Comparison of ENCODE assay signal across 8 cellular contexts in genomic region chr1:32291145-32291707, GRCh38. TPM values are rescaled to one million over a fixed set of nuclear protein-coding genes. Genes with fewer than 3 reads are reported as not detected.
DNase-seq lines count a peak whose midpoint lies in the region; ATAC-seq and TF ChIP-seq lines count a peak whose summit lies in the region.

No MANE protein-coding gene starts in this region.

- H3K27ac Mint-ChIP-seq in endodermal cell (peak overlapping the region; percentile 62), neural crest cell (ENCODE audit: unreplicated experiment) (peak overlapping the region; percentile 25)

- H3K36me3 ChIP-seq in GM23248 (ENCODE audit: low read depth): no peaks in the 10 kb centered on the region
- peaks cover 4% of the 10 kb centered on the region; the same call in 1 of the 2 replicates for H3K36me3 ChIP-seq in PC-3 (ENCODE audit: low read depth, low read length)
- H3K36me3 ChIP-seq in endodermal cell (ENCODE audit: control insufficient read depth, insufficient read depth, low read length): no peaks in the 10 kb centered on the region

- in situ Hi-C loops in GM23248 (cut with MboI): no loop called here

- H3K9me3 ChIP-seq in GM23248 (ENCODE audit: low read depth): no peaks in the 10 kb centered on the region
- H3K9me3 ChIP-seq in PC-3 (ENCODE audit: low read length): no peaks in the 10 kb centered on the region
- no peaks in the 10 kb centered on the region for H3K9me3 ChIP-seq in endodermal cell (ENCODE audit: control insufficient read depth, low read length)

- H3K9me3 Mint-ChIP-seq in endodermal cell (no peaks in the 10 kb centered on the region), neural crest cell (no peaks in the 10 kb centered on the region)

- H3F3A ChIP-seq in GM23248 (ENCODE audit: insufficient read depth) (peaks cover 14% of the 10 kb centered on the region), PC-3 (ENCODE audit: low read length, unreplicated experiment) (no peaks in the 10 kb centered on the region)

- H3K4me2 ChIP-seq in GM23248 (ENCODE audit: unreplicated experiment): peak overlapping the region; percentile 72
- peak overlapping the region; percentile 89 for H3K4me2 ChIP-seq in PC-3 (ENCODE audit: low read length)

- intact Hi-C loops in PC-3 (cut with micrococcal nuclease): loop anchor here (5.0 kb wide), 1 partner anchor 74 kb away; no protein-coding TSS in a partner anchor

- H3K27me3 ChIP-seq in GM23248 (replicated peaks; ENCODE audit: insufficient read depth): no peaks in the 10 kb centered on the region
- no peaks in the 10 kb centered on the region for H3K27me3 ChIP-seq in PC-3 (ENCODE audit: low read length)
- H3K27me3 ChIP-seq in endodermal cell (ENCODE audit: control insufficient read depth, insufficient read depth, low read length, poor library complexity, severe bottlenecking): no peaks in the 10 kb centered on the region

- peak overlapping the region; percentile 81 for H3K4me3 ChIP-seq in GM23248
- H3K4me3 ChIP-seq in PC-3 (ENCODE audit: low read length): peak overlapping the region; percentile 88
- H3K4me3 ChIP-seq in endodermal cell (ENCODE audit: low read length): peak overlapping the region; percentile 96

- H3K9me2 ChIP-seq in GM23248 (ENCODE audit: insufficient read depth) (no peaks in the 10 kb centered on the region), PC-3 (replicated peaks; ENCODE audit: low read length) (no peaks in the 10 kb centered on the region)

- WGBS in GM23248 (ENCODE audit: low coverage in 1 of 2, low lambda C conversion rate in 2 of 2, missing lambda C conversion rate in 2 of 2), 2 experiments: 59 to 61% methylated on average over 9 to 10 of the region's 10 CpGs
- 84 to 89% methylated on average over 8 to 10 of the region's 10 CpGs for WGBS in endodermal cell (ENCODE audit: insufficient coverage in 1 of 2, insufficient read length in 1 of 2), 2 experiments

- POLR2A ChIA-PET in PC-3 (lab: Charles Lee; ENCODE audit: unreplicated experiment): interaction anchor here (0.5 to 0.8 kb wide), 2 partner anchors 33 to 51 kb away, joined by 3 read pairs; no protein-coding TSS in a partner anchor
- POLR2A ChIA-PET in GM10248 (lab: Yijun Ruan, JAX): interaction anchor here (0.6 to 3.2 kb wide), 10 partner anchors 12 to 360 kb away, joined by 3 to 34 read pairs (median 4); partner anchors contain the start of genes MARCKSL1 and RBBP4

- CTCF ChIA-PET in PC-3 (lab: Charles Lee) (interaction anchor here (0.6 to 1.5 kb wide), 6 partner anchors 12 to 445 kb away, joined by 3 to 19 read pairs (median 6); no protein-coding TSS in a partner anchor), GM10248 (lab: Yijun Ruan, JAX) (interaction anchor here (0.8 to 2.5 kb wide), 10 partner anchors 11 to 74 kb away, joined by 3 to 14 read pairs (median 4); no protein-coding TSS in a partner anchor)

- H3K4me3 Mint-ChIP-seq in endodermal cell (peak overlapping the region; percentile 100), neural crest cell (peak overlapping the region; percentile 99)

- H3K4me1 ChIP-seq in GM23248 (ENCODE audit: insufficient read depth) (peaks cover 6% of the 10 kb centered on the region), PC-3 (ENCODE audit: insufficient read depth, low read length) (peaks cover 30% of the 10 kb centered on the region), endodermal cell (ENCODE audit: control insufficient read depth, insufficient read depth, low read length) (no peaks in the 10 kb centered on the region)

- peaks cover 43% of the 10 kb centered on the region for H3K79me2 ChIP-seq in GM23248 (ENCODE audit: insufficient read depth)
- peaks cover 42% of the 10 kb centered on the region for H3K79me2 ChIP-seq in PC-3 (ENCODE audit: low read length)

- peak; percentile 62 for ATAC-seq in PC-3
- ATAC-seq in HG03159 (IDR thresholded peaks at IDR 0.05; ENCODE audit: unreplicated experiment): no peak

- peak overlapping the region; percentile 94 for H2AFZ ChIP-seq in GM23248
- H2AFZ ChIP-seq in PC-3 (ENCODE audit: low read length): peak overlapping the region; percentile 89

- BruUV-seq in PC-3 (replicated peaks; lab: Mats Ljungman, UMichigan): TSS peak; percentile 94

- peak overlapping the region; percentile 64 for H3K27ac ChIP-seq in GM23248
- H3K27ac ChIP-seq in PC-3 (ENCODE audit: low read length): peak overlapping the region; percentile 81
- H3K27ac ChIP-seq in endodermal cell (ENCODE audit: low read depth, low read length): no peak overlapping the region

- peak overlapping the region; percentile 79 for H3K9ac ChIP-seq in GM23248
- peak overlapping the region; percentile 81 for H3K9ac ChIP-seq in PC-3 (ENCODE audit: low read length)
- no peak overlapping the region for H3K9ac ChIP-seq in endodermal cell (ENCODE audit: extremely low read depth, low read length, poor library complexity, severe bottlenecking)

- TF ChIP-seq CTCF in PC-3 (conservative IDR thresholded peaks at IDR 0.05; ENCODE audit: low read depth, low read length) (no peak), endodermal cell (conservative IDR thresholded peaks at IDR 0.05) (no peak), neural crest cell (conservative IDR thresholded peaks at IDR 0.05) (no peak), GM10248 (IDR thresholded peaks at IDR 0.05; ENCODE audit: control extremely low read depth, extremely low read depth, low read depth, missing control alignments) (no peak)

- H4K20me1 ChIP-seq in GM23248 (ENCODE audit: insufficient read depth) (no peaks in the 10 kb centered on the region), PC-3 (ENCODE audit: low read length) (no peaks in the 10 kb centered on the region)

- H3K4me1 Mint-ChIP-seq in endodermal cell (peaks cover 6% of the 10 kb centered on the region), neural crest cell (peaks cover 24% of the 10 kb centered on the region)

- peak; percentile 72 for DNase-seq in GM23248
- peak; percentile 81 for DNase-seq in PC-3
- no peak for DNase-seq in endodermal cell
- DNase-seq in neural crest cell (ENCODE audit: low read depth, low spot score): no peak
- DNase-seq in GM10248 (ENCODE audit: extremely low spot score): no peak
- DNase-seq in NCI-H1417 treated with DMSO at 0.1 percent for 48 hours (lab: John Stamatoyannopoulos, UW): no peak
- DNase-seq in activated CD4-positive, alpha-beta T cell treated with anti-CD3 and anti-CD28 coated beads, Interleukin-2, amount 50 U/mL, for 48 hours: no peak

- H3K27me3 Mint-ChIP-seq in endodermal cell (ENCODE audit: insufficient read depth) (no peaks in the 10 kb centered on the region), neural crest cell (ENCODE audit: low read depth) (no peaks in the 10 kb centered on the region)

- H3K36me3 Mint-ChIP-seq in endodermal cell (ENCODE audit: low read depth) (peaks cover 11% of the 10 kb centered on the region), neural crest cell (ENCODE audit: low read depth) (peaks cover 2% of the 10 kb centered on the region)

RNA-seq across cellular contexts. Expression of gene HDAC1, which starts 0.7 kb away (rescaled TPM):
- total RNA-seq in GM23248 (2014; rRNA removed; shearing (Covaris generic)): 52.5 and 58.5 TPM in 2 replicates
- polyA plus RNA-seq in GM23248 (2016; fragmentation: Nextera tagmentation; extraction: Ambion mirVana): 53.8 and 56.9 TPM in 2 replicates
- 182 and 184 TPM in 2 replicates for total RNA-seq in PC-3 (2014; rRNA removed)
- 100 to 1,000 TPM; 150 to 160 TPM for total RNA-seq in endodermal cell
- 97.1 TPM for polyA plus RNA-seq in endodermal cell (2013, experiment 1 of 2)
- polyA plus RNA-seq in endodermal cell (2013, experiment 2 of 2): 89.0 TPM
- total RNA-seq in neural crest cell: 128 and 130 TPM in 2 replicates

RNA-seq across cellular contexts. Expression of gene LCK, which starts 40.2 kb away (rescaled TPM):
- total RNA-seq in GM23248 (2014; rRNA removed; shearing (Covaris generic)): not detected in 2 replicates
- polyA plus RNA-seq in GM23248 (2016; fragmentation: Nextera tagmentation; extraction: Ambion mirVana): 0.24 TPM in 1 of 2 replicates, not detected in the other
- total RNA-seq in PC-3 (2014; rRNA removed) (3.6 and 4.3 TPM in 2 replicates), endodermal cell (1 to 10 TPM; 1.8 to 4.4 TPM), neural crest cell (not detected in 2 replicates)
- polyA plus RNA-seq in endodermal cell (2013, experiment 1 of 2): 1.8 TPM
- 0.33 TPM for polyA plus RNA-seq in endodermal cell (2013, experiment 2 of 2)

RNA-seq across cellular contexts. Expression of gene FAM167B, which starts 44.2 kb away (rescaled TPM):
- total RNA-seq in GM23248 (2014; rRNA removed; shearing (Covaris generic)): 3.0 and 4.2 TPM in 2 replicates
- 5.0 and 5.1 TPM in 2 replicates for polyA plus RNA-seq in GM23248 (2016; fragmentation: Nextera tagmentation; extraction: Ambion mirVana)
- total RNA-seq in PC-3 (2014; rRNA removed): 1.3 and 1.6 TPM in 2 replicates
- total RNA-seq in endodermal cell: 1 to 10 TPM; 1.1 to 2.9 TPM
- 1.5 TPM for polyA plus RNA-seq in endodermal cell (2013, experiment 1 of 2)
- polyA plus RNA-seq in endodermal cell (2013, experiment 2 of 2): 1.7 TPM
- total RNA-seq in neural crest cell: 0.66 and 1.5 TPM in 2 replicates

RNA-seq across cellular contexts. Expression of gene MARCKSL1, which starts 44.8 kb away (rescaled TPM):
- total RNA-seq in GM23248 (2014; rRNA removed; shearing (Covaris generic)): 13.5 and 16.6 TPM in 2 replicates
- polyA plus RNA-seq in GM23248 (2016; fragmentation: Nextera tagmentation; extraction: Ambion mirVana): 22.1 and 22.2 TPM in 2 replicates
- total RNA-seq in PC-3 (2014; rRNA removed): 159 and 176 TPM in 2 replicates
- 100 to 1,000 TPM; 484 to 543 TPM for total RNA-seq in endodermal cell
- polyA plus RNA-seq in endodermal cell (2013, experiment 1 of 2): 734 TPM
- polyA plus RNA-seq in endodermal cell (2013, experiment 2 of 2): 653 TPM
- total RNA-seq in neural crest cell: 943 and 952 TPM in 2 replicates

Comparison
In these comparisons a context has a peak if more than half of its experiments do, and no peak if none do; other contexts are left out.
1. DNase-seq: peak in GM23248 (single experiment) and PC-3 (single experiment); none in endodermal cell (single experiment), neural crest cell (single experiment), GM10248 (single experiment), NCI-H1417 treated with DMSO at 0.1 percent for 48 hours (single experiment) and activated CD4-positive, alpha-beta T cell treated with anti-CD3 and anti-CD28 coated beads, Interleukin-2, amount 50 U/mL, for 48 hours (0 of 2).
2. Peak in every context shown above with its lines, with median percentiles within 50 percentile points of each other: H3K4me3 ChIP-seq.